Comparison of ENCODE assay signal across 13 cellular contexts in the genomic region with DNA sequence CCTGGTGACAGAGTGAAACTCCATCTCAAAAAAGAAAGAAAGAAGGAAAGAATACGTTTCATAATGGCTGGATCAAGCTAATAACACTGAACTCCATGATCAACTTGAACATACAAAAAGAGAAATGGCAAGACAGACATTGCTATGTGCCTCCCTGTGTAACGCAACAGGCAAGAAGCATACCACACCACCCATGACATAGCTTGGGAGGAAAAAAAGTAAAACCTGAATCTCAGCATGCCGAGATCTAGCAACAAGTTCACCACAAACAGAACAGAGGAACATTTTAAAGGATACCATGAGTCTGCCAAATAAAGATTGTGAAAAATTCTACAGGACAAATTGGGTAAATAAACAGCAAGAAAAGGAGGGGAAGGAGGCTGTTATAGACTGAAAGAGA. TPM values are rescaled to one million over a fixed set of nuclear protein-coding genes. Genes with fewer than 3 reads are reported as not detected.
DNase-seq lines count a peak whose midpoint lies in the region; ATAC-seq and TF ChIP-seq lines count a peak whose summit lies in the region.
"Had no signal": no experiment of that assay in that cellular context is flagged by ENCODE, and none has a peak within 500 bp of the region (broad histone marks: within the 10 kb centered on the region; RNA-seq: fewer than 3 reads in every experiment).

No MANE protein-coding gene starts in this region.

- no peak overlapping the region for H3K23ac ChIP-seq in IMR-90 (ENCODE audit: low read depth, low read length)

- no peak overlapping the region for H2BK20ac ChIP-seq in IMR-90 (ENCODE audit: low read depth, low read length)

- TF ChIP-seq RAD21 in IMR-90 (IDR thresholded peaks at IDR 0.05; ENCODE audit: low read length) = no peak

- H4K5ac ChIP-seq in IMR-90 (ENCODE audit: low read depth, low read length) = no peak overlapping the region

- H3K4me3 ChIP-seq in right atrium auricular region (no peak overlapping the region), IMR-90 (ENCODE audit: insufficient read depth, low read depth, low read length) (no peak overlapping the region), psoas muscle (no peak overlapping the region)
- H3K4me3 ChIP-seq: BLaER1 treated with 17β-estradiol and CSF1 and Interleukin-3, amounts not matched to agents 10 nM and 100 nM had no signal

- H3K4ac ChIP-seq in IMR-90 (ENCODE audit: low read depth, low read length) = no peak overlapping the region

- no peak overlapping the region for H4K91ac ChIP-seq in IMR-90 (ENCODE audit: insufficient read depth, low read depth, low read length)

- H2BK15ac ChIP-seq in IMR-90 (ENCODE audit: low read depth, low read length) = no peak overlapping the region

- POLR2A ChIA-PET in IMR-90 (lab: Charles Lee; ENCODE audit: unreplicated experiment) = no interaction called here

- H2BK120ac ChIP-seq in IMR-90 (ENCODE audit: low read depth, low read length) = no peak overlapping the region

- peak overlapping the region; percentile 9 to 83 for H3K27ac ChIP-seq in right atrium auricular region
- H3K27ac ChIP-seq in IMR-90 (ENCODE audit: insufficient read depth, low read length) = no peak overlapping the region
- peak overlapping the region; percentile 77 for H3K27ac ChIP-seq in psoas muscle
- H3K27ac ChIP-seq: BLaER1 treated with 17β-estradiol and CSF1 and Interleukin-3, amounts not matched to agents 10 nM and 100 nM had no signal

- H2AFZ ChIP-seq in IMR-90 (replicated peaks; ENCODE audit: low read length, poor library complexity) = no peak overlapping the region

- no peak overlapping the region for H2BK5ac ChIP-seq in IMR-90 (ENCODE audit: low read depth, low read length, poor library complexity, severe bottlenecking)

- TF ChIP-seq CTCF in right atrium auricular region (IDR thresholded peaks at IDR 0.05) = no peak
- TF ChIP-seq CTCF in IMR-90 (conservative IDR thresholded peaks at IDR 0.05; ENCODE audit: low read depth, low read length) = no peak
- no peak for TF ChIP-seq CTCF in psoas muscle (IDR thresholded peaks at IDR 0.05)

- no CpG with 5 or more reads among the region's 3 CpGs for WGBS in IMR-90 (ENCODE audit: extremely low coverage in 2 of 2, insufficient read length in 1 of 2), 2 experiments
- WGBS in psoas muscle, 3 donors = 81 to 94% (median 91%) methylated on average over 3 of the region's 3 CpGs

- H3K14ac ChIP-seq in IMR-90 (replicated peaks; ENCODE audit: low read depth, low read length) = 0 out of 2 replicates have a peak overlapping the region, but pooled peaks have one; percentile 62

- no peak overlapping the region for H3K9ac ChIP-seq in IMR-90 (ENCODE audit: low read depth, low read length)
- H3K9ac ChIP-seq: BLaER1 treated with 17β-estradiol and CSF1 and Interleukin-3, amounts not matched to agents 10 nM and 100 nM had no signal

- TF ChIP-seq POLR2A in IMR-90 (IDR thresholded peaks at IDR 0.05; ENCODE audit: low read depth, low read length) = no peak

- H3K9me3 ChIP-seq in right atrium auricular region (no peaks in the 10 kb centered on the region), IMR-90 (ENCODE audit: control insufficient read depth, insufficient read depth, low read length) (no peaks in the 10 kb centered on the region), psoas muscle (no peaks in the 10 kb centered on the region)

- no peak for DNase-seq in right atrium auricular region (ENCODE audit: low spot score)
- DNase-seq in left ventricle myocardium superior = no peak
- DNase-seq in IMR-90 = no peak
- no peak for DNase-seq in psoas muscle
- no peak for DNase-seq in NCI-H345 treated with DMSO at 0.1 percent for 48 hours (lab: John Stamatoyannopoulos, UW; ENCODE audit: unreplicated experiment)
- no peak for DNase-seq in hepatic stellate cell (ENCODE audit: low spot score)
- DNase-seq: ACHN; CD4-positive, CD25-positive, alpha-beta regulatory T cell; DMS53; GF-D8 had no signal

- intact Hi-C loops in left ventricle myocardium superior (cut with micrococcal nuclease) = no loop called here
- intact Hi-C loops in IMR-90 (cut with micrococcal nuclease) = no loop called here
- intact Hi-C loops in psoas muscle (cut with DNase I) = no loop called here

- H3K4me2 ChIP-seq in IMR-90 (ENCODE audit: low read depth, low read length) = no peak overlapping the region
- H3K4me2 ChIP-seq: BLaER1 treated with 17β-estradiol and CSF1 and Interleukin-3, amounts not matched to agents 10 nM and 100 nM had no signal

- H3K36me3 ChIP-seq in right atrium auricular region (no peaks in the 10 kb centered on the region), IMR-90 (ENCODE audit: control insufficient read depth, insufficient read depth, low read length) (no peaks in the 10 kb centered on the region), psoas muscle (ENCODE audit: insufficient read depth in 1 of 2, low read depth in 1 of 2) (no peaks in the 10 kb centered on the region)

- H4K8ac ChIP-seq in IMR-90 (ENCODE audit: low read depth in 2 of 2, low read length in 2 of 2) = no peak overlapping the region

- H2AK9ac ChIP-seq in IMR-90 (replicated peaks; ENCODE audit: low read depth, low read length, poor library complexity) = no peak overlapping the region

- H4K20me1 ChIP-seq in IMR-90 (ENCODE audit: insufficient read depth, low read length) = no peaks in the 10 kb centered on the region
- H4K20me1 ChIP-seq: BLaER1 treated with 17β-estradiol and CSF1 and Interleukin-3, amounts not matched to agents 10 nM and 100 nM had no signal

- in situ Hi-C loops in IMR-90 (cut with MboI; ENCODE audit: low sequenced_read_pairs) = no loop called here

- no TSS peak for BruUV-seq in IMR-90 (replicated peaks; lab: Mats Ljungman, UMichigan)

- H3K27me3 ChIP-seq in right atrium auricular region (no peaks in the 10 kb centered on the region), IMR-90 (ENCODE audit: control insufficient read depth, insufficient read depth, low read length) (no peaks in the 10 kb centered on the region), psoas muscle (ENCODE audit: insufficient read depth in 3 of 3, low read length in 2 of 3) (no peaks in the 10 kb centered on the region)
- H3K27me3 ChIP-seq: BLaER1 treated with 17β-estradiol and CSF1 and Interleukin-3, amounts not matched to agents 10 nM and 100 nM had no signal

- no peak overlapping the region for H2AK5ac ChIP-seq in IMR-90 (ENCODE audit: low read depth, low read length)

- H3K56ac ChIP-seq in IMR-90 (ENCODE audit: extremely low read depth, insufficient read depth, low read length) = no peak overlapping the region

- peaks cover 8 to 18% of the 10 kb centered on the region in 2 experiments; a peak in 2 of 4 replicates for H3K79me1 ChIP-seq in IMR-90 (ENCODE audit: low read depth in 1 of 2, low read length in 2 of 2)

- peaks cover 3% of the 10 kb centered on the region for H3K9me1 ChIP-seq in IMR-90 (ENCODE audit: insufficient read depth, low read length)

- H3K4me1 ChIP-seq in right atrium auricular region = no peaks in the 10 kb centered on the region
- H3K4me1 ChIP-seq in IMR-90 (ENCODE audit: control insufficient read depth, insufficient read depth, low read length) = peaks cover 4% of the 10 kb centered on the region
- peaks cover 36% of the 10 kb centered on the region for H3K4me1 ChIP-seq in psoas muscle
- H3K4me1 ChIP-seq: BLaER1 treated with 17β-estradiol and CSF1 and Interleukin-3, amounts not matched to agents 10 nM and 100 nM had no signal

- H3K18ac ChIP-seq in IMR-90 (ENCODE audit: low read depth, low read length) = no peak overlapping the region

- CTCF ChIA-PET in IMR-90 (lab: Yijun Ruan, JAX) = no interaction called here

- dilution Hi-C loops in IMR-90 (cut with HindIII; ENCODE audit: low sequenced_read_pairs, unreplicated experiment) = no loop called here

- ATAC-seq in left ventricle myocardium superior (no peak), IMR-90 (ENCODE audit: low read depth) (no peak), psoas muscle (no peak), HG03159 (IDR thresholded peaks at IDR 0.05; ENCODE audit: unreplicated experiment) (no peak)
- ATAC-seq: HCT116 had no signal

TF ChIP-seq in IMR-90, 13 proteins besides CTCF, POLR2A, EP300 and RAD21:
- TF ChIP-seq SMC3 (IDR thresholded peaks at IDR 0.05; ENCODE audit: low read depth, low read length) = no peak
- TF ChIP-seq NFE2L2 (IDR thresholded peaks at IDR 0.05; ENCODE audit: low read depth, low read length) = no peak
- TF ChIP-seq BHLHE40 (IDR thresholded peaks at IDR 0.05; ENCODE audit: low read depth, low read length) = no peak
- TF ChIP-seq CHD1 (IDR thresholded peaks at IDR 0.05; ENCODE audit: low read depth, low read length) = no peak
- TF ChIP-seq ELK1 (IDR thresholded peaks at IDR 0.05; ENCODE audit: borderline replicate concordance, low read depth, low read length) = no peak
- no peak for TF ChIP-seq MAZ (IDR thresholded peaks at IDR 0.05; ENCODE audit: borderline replicate concordance, low read depth, low read length)

RNA-seq across cellular contexts. Expression of gene HOMER1, which starts 26.7 kb away (rescaled TPM):
- total RNA-seq in right atrium auricular region (10 to 100 TPM; 30.1 to 31.4 TPM), left ventricle myocardium superior (59.5 TPM), IMR-90 (2012; rRNA removed) (6.8 and 6.9 TPM in 2 replicates), psoas muscle (10 to 100 TPM; 32.7 to 52.4 (median 36.2) TPM)
- polyA plus RNA-seq in IMR-90 (2012; rRNA removed) (1.3 and 1.9 TPM in 2 replicates), psoas muscle (10 to 100 TPM in 2 of 3 donors, 1 to 10 TPM in 1; 3.2 to 36.5 (median 11.1) TPM)
- 0.52 and 0.56 TPM in 2 replicates for polyA plus RNA-seq in IMR-90 (2012; cell fraction: cytosol; rRNA removed)
- 0.36 and 1.2 TPM in 2 replicates for polyA plus RNA-seq in IMR-90 (2012; cell fraction: nucleus; rRNA removed; ENCODE audit: low replicate concordance)
